ENCODE assay signal across 8 cellular contexts in genomic region chr17:45316271-45317112, GRCh38. TPM values are rescaled to one million over a fixed set of nuclear protein-coding genes. Genes with fewer than 3 reads are reported as not detected.
DNase-seq lines count a peak whose midpoint lies in the region; ATAC-seq and TF ChIP-seq lines count a peak whose summit lies in the region.

MAP3K14 (minus strand) TSS chr17:45317020; CDS start chr17:45290745, 26,275 bp downstream.

- peak; percentile 93 for TF ChIP-seq POLR2A in GM15510 (IDR thresholded peaks at IDR 0.05; ENCODE audit: borderline replicate concordance, extremely low read depth, insufficient read length)
- peak; percentile 67 for TF ChIP-seq POLR2A in erythroblast (IDR thresholded peaks at IDR 0.05; ENCODE audit: low read length)

- peak within 1 kb of the TSS; percentile 97 for H3K27ac Mint-ChIP-seq in activated T-cell treated with anti-CD3 and anti-CD28 coated beads, Interleukin-2, amount 50 U/mL, for 24 hours

- ATAC-seq in HG03108 (IDR thresholded peaks at IDR 0.05; ENCODE audit: unreplicated experiment): peak; percentile 16

- H3K9me3 ChIP-seq in NT2/D1 (ENCODE audit: insufficient read depth, low read length): no peaks in the 10 kb centered on the region
- H3K9me3 ChIP-seq in muscle layer of colon (ENCODE audit: low read length): no peaks in the 10 kb centered on the region

- no peak for DNase-seq in NT2/D1 (ENCODE audit: low read depth, low spot score)
- DNase-seq in activated T-cell treated with anti-CD3 and anti-CD28 coated beads, Interleukin-2, amount 50 U/mL, for 24 hours: peak; percentile 80
- peak; percentile 87 to 90 for DNase-seq in erythroblast (lab: John Stamatoyannopoulos, UW)

- H3K4me1 ChIP-seq in NT2/D1 (ENCODE audit: insufficient read depth, insufficient read length): peaks cover 21% of the 10 kb centered on the region
- H3K4me1 ChIP-seq in muscle layer of colon (ENCODE audit: insufficient read depth, low read length): peaks cover 82% of the 10 kb centered on the region

- H3K27ac ChIP-seq in 22Rv1 (peak within 1 kb of the TSS; percentile 86), muscle layer of colon (ENCODE audit: low read depth, low read length) (peak within 1 kb of the TSS; percentile 99), temporal lobe (ENCODE audit: low read depth, low read length) (peak within 1 kb of the TSS; percentile 66)

- no peaks in the 10 kb centered on the region for H3K9me3 Mint-ChIP-seq in activated T-cell treated with anti-CD3 and anti-CD28 coated beads, Interleukin-2, amount 50 U/mL, for 24 hours

- peaks cover 7% of the 10 kb centered on the region for H3K27me3 ChIP-seq in NT2/D1 (ENCODE audit: insufficient read depth, insufficient read length)
- H3K27me3 ChIP-seq in muscle layer of colon (ENCODE audit: control insufficient read depth in 1 of 2, insufficient read depth in 2 of 2, low read length in 2 of 2): no peaks in the 10 kb centered on the region

- H3K4me3 Mint-ChIP-seq in activated T-cell treated with anti-CD3 and anti-CD28 coated beads, Interleukin-2, amount 50 U/mL, for 24 hours: peak within 1 kb of the TSS; percentile 93

- H3K36me3 ChIP-seq in NT2/D1 (ENCODE audit: insufficient read depth, insufficient read length, low read length) (peaks cover 26% of the 10 kb centered on the region), muscle layer of colon (ENCODE audit: insufficient read depth, low read length) (no peaks in the 10 kb centered on the region)

- peaks cover 68% of the 10 kb centered on the region for H3K4me1 Mint-ChIP-seq in activated T-cell treated with anti-CD3 and anti-CD28 coated beads, Interleukin-2, amount 50 U/mL, for 24 hours (ENCODE audit: low read depth)

- peak within 1 kb of the TSS; percentile 96 for H3K9ac ChIP-seq in NT2/D1 (ENCODE audit: insufficient read length, low read depth)
- peak within 1 kb of the TSS; percentile 93 for H3K9ac ChIP-seq in muscle layer of colon (ENCODE audit: low read length)

- peaks cover 46% of the 10 kb centered on the region for H3K36me3 Mint-ChIP-seq in activated T-cell treated with anti-CD3 and anti-CD28 coated beads, Interleukin-2, amount 50 U/mL, for 24 hours (ENCODE audit: low read depth)

- H3K4me3 ChIP-seq in NT2/D1 (ENCODE audit: insufficient read length, low read depth) (peak within 1 kb of the TSS; percentile 87), muscle layer of colon (ENCODE audit: low read depth in 1 of 2, low read length in 2 of 2) (peak within 1 kb of the TSS; percentile 81 to 92)

- H3K27me3 Mint-ChIP-seq in activated T-cell treated with anti-CD3 and anti-CD28 coated beads, Interleukin-2, amount 50 U/mL, for 24 hours: no peaks in the 10 kb centered on the region

- TF ChIP-seq CTCF in 22Rv1 (IDR thresholded peaks at IDR 0.05): peak; percentile 15; the same call in 1 of the 2 replicates

RNA-seq across cellular contexts. Expression of gene MAP3K14, which starts in this region (rescaled TPM):
- 1.2 TPM for total RNA-seq in temporal lobe
